In the genomic region with DNA sequence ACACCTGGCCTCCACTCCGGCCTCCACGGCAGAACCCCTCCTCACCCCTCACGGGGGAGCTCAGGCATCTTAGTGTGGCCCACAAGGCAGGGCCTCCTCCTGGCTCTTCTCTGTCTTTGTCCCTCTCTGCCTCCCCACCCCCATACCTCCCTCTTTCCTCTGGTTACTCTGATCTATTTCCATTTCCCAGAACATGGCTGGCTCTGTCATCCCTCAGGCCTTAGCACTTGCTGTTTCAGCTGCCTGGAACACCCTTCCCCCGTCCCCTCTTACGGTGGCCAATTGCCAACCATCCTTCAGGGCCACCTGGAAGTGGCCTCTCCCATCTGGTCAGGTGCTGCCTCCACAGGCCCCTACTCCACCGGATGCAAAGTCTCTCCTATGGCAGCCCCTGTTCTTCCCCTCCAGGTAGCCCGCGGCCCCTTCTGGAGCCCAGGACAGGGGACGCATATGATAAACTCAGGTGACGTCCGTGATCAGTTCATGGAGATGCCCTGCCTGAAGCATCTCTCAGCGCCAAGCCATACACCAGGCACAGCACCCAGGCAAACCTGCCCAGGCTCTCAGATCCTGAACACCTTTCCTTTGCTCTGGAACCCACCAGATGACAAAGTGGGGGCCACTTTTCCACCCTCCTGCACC, we compare ENCODE assay signal across 21 cellular contexts. TPM values are rescaled to one million over a fixed set of nuclear protein-coding genes. Genes with fewer than 3 reads are reported as not detected.
DNase-seq lines count a peak whose midpoint lies in the region; ATAC-seq, FAIRE-seq and TF ChIP-seq lines count a peak whose summit lies in the region.
"Had no signal": no experiment of that assay in that cellular context is flagged by ENCODE, and none has a peak within 500 bp of the region (broad histone marks: within the 10 kb centered on the region; RNA-seq: fewer than 3 reads in every experiment).

No MANE protein-coding gene starts in this region.

- intact Hi-C loops in Right ventricle myocardium superior (cut with DNase I) (no loop called here), heart right ventricle (cut with DNase I) (no loop called here), kidney (cut with DNase I) (no loop called here), spleen (cut with DNase I; ENCODE audit: low total_unique reads) (no loop called here)

- H3K36me3 ChIP-seq in heart right ventricle, result no peaks in the 10 kb centered on the region
- H3K36me3 ChIP-seq in kidney (ENCODE audit: control insufficient read depth in 1 of 2, insufficient read depth in 2 of 2, low read length in 2 of 2), result no peaks in the 10 kb centered on the region
- no peaks in the 10 kb centered on the region for H3K36me3 ChIP-seq in spleen

- FAIRE-seq in kidney (lab: Jason Lieb, UNC), result no peak
- FAIRE-seq: D721Med, H54 had no signal

- DNase-seq in Right ventricle myocardium superior (peak; percentile 8), heart right ventricle (no peak), NCI-H510A treated with DMSO at 0.1 percent for 48 hours (lab: John Stamatoyannopoulos, UW) (peak; percentile 52), kidney (peak; percentile 14), spleen (peak; percentile 43), NCI-H1436 (lab: John Stamatoyannopoulos, UW) (no peak), progenitor cell of endocrine pancreas (ENCODE audit: low spot score, unreplicated experiment) (no peak)
- DNase-seq: AML-193; CD4-positive, alpha-beta memory T cell; NCI-H1092; NCI-H1694 treated with DMSO at 0.1 percent for 48 hours; NCI-H2171 treated with DMSO at 0.1 percent for 48 hours; RPMI8226 had no signal

- ATAC-seq in Right ventricle myocardium superior (ENCODE audit: poor library complexity), result no peak
- ATAC-seq in heart right ventricle, result no peak
- no peak for ATAC-seq in GM19395 (IDR thresholded peaks at IDR 0.05; ENCODE audit: unreplicated experiment)

- no peak overlapping the region for H3K27ac Mint-ChIP-seq in progenitor cell of endocrine pancreas
- H3K27ac Mint-ChIP-seq: CD4-positive, alpha-beta memory T cell had no signal

- H3K4me1 ChIP-seq in heart right ventricle (peaks cover 0 to 9% (median 5%) of the 10 kb centered on the region in 9 donors), kidney (ENCODE audit: control insufficient read depth in 1 of 2, insufficient read depth in 1 of 2, low read depth in 1 of 2, low read length in 2 of 2) (no peaks in the 10 kb centered on the region), spleen (peaks cover 9 to 19% (median 15%) of the 10 kb centered on the region in 6 donors)

- no peaks in the 10 kb centered on the region for H3K36me3 Mint-ChIP-seq in progenitor cell of endocrine pancreas (ENCODE audit: insufficient read depth)
- H3K36me3 Mint-ChIP-seq: CD4-positive, alpha-beta memory T cell had no signal

- H3K27ac ChIP-seq in heart right ventricle (no peak overlapping the region), kidney (ENCODE audit: low read depth in 2 of 2, low read length in 2 of 2) (no peak overlapping the region), spleen (no peak overlapping the region)
- H3K27ac ChIP-seq: KMS-11, SK-N-MC had no signal

- no peak for TF ChIP-seq POLR2A in spleen (IDR thresholded peaks at IDR 0.05)

- H3K9me3 Mint-ChIP-seq in progenitor cell of endocrine pancreas (ENCODE audit: low read depth), result no peaks in the 10 kb centered on the region
- H3K9me3 Mint-ChIP-seq: CD4-positive, alpha-beta memory T cell had no signal

- H3K9me3 ChIP-seq in heart right ventricle, result no peaks in the 10 kb centered on the region
- H3K9me3 ChIP-seq in kidney (ENCODE audit: control insufficient read depth in 1 of 2, low read length in 2 of 2), result no peaks in the 10 kb centered on the region
- no peaks in the 10 kb centered on the region for H3K9me3 ChIP-seq in spleen

- H3K27me3 Mint-ChIP-seq in progenitor cell of endocrine pancreas, result peaks cover 52% of the 10 kb centered on the region

- H3K4me1 Mint-ChIP-seq in progenitor cell of endocrine pancreas (ENCODE audit: low read depth), result no peaks in the 10 kb centered on the region

- no peak overlapping the region for H3K4me3 ChIP-seq in heart right ventricle
- no peak overlapping the region for H3K4me3 ChIP-seq in kidney (ENCODE audit: low read length in 2 of 2)
- H3K4me3 ChIP-seq in spleen, result no peak overlapping the region
- H3K4me3 ChIP-seq: SK-N-MC had no signal

- H3K9ac ChIP-seq in kidney (ENCODE audit: low read length in 2 of 2), result no peak overlapping the region
- H3K9ac ChIP-seq: KMS-11 had no signal

- H3K4me3 Mint-ChIP-seq in progenitor cell of endocrine pancreas (ENCODE audit: low read depth), result no peak overlapping the region

- WGBS in heart right ventricle, 2 donors, result 91 to 96% methylated on average over 12 of the region's 12 CpGs
- 83 to 97% (median 91%) methylated on average over 12 of the region's 12 CpGs for WGBS in spleen, 5 donors

- no peak for TF ChIP-seq CTCF in heart right ventricle (IDR thresholded peaks at IDR 0.05)
- no peak for TF ChIP-seq CTCF in kidney (IDR thresholded peaks at IDR 0.05; ENCODE audit: borderline replicate concordance, extremely low read depth, insufficient read depth)
- no peak for TF ChIP-seq CTCF in spleen (IDR thresholded peaks at IDR 0.05 in 8 of 11, conservative IDR thresholded peaks at IDR 0.05 in 3 of 11)
- TF ChIP-seq CTCF in progenitor cell of endocrine pancreas (IDR thresholded peaks at IDR 0.05; ENCODE audit: unreplicated experiment), result no peak

- peaks cover 15 to 40% (median 31%) of the 10 kb centered on the region in 7 donors for H3K27me3 ChIP-seq in heart right ventricle
- peaks cover 0 to 60% (median 29%) of the 10 kb centered on the region in 7 donors for H3K27me3 ChIP-seq in spleen (replicated peaks in 1 of 7)

RNA-seq across cellular contexts. Expression of a gene that starts 3.6 kb away (rescaled TPM):
- total RNA-seq in Right ventricle myocardium superior (not detected), heart right ventricle (under 1 TPM in 3 of 10 donors, not detected in 7; 0.23 to 0.46 (median 0.31) TPM), kidney (6.7 TPM), spleen (10 to 100 TPM in 2 of 7 donors, under 1 TPM in 3, not detected in 2; 0.17 to 23.1 (median 0.34) TPM), progenitor cell of endocrine pancreas (2.0 and 2.9 TPM in 2 replicates)
- polyA plus RNA-seq in heart right ventricle (1 to 10 TPM in 1 of 2 donors, not detected in 1; 1.5 TPM), kidney (ENCODE audit: insufficient read depth, low read depth, low replicate concordance) (8.5 TPM), spleen (1 to 10 TPM in 1 of 3 donors, under 1 TPM in 2; 0.10 to 1.6 (median 0.30) TPM)
- total RNA-seq: CD4-positive, alpha-beta memory T cell; MCF 10A; OCI-LY7 had no signal
- polyA plus RNA-seq: CD4-positive, alpha-beta memory T cell had no signal

RNA-seq across cellular contexts. Expression of a gene that starts 28.9 kb away (rescaled TPM):
- 0.19 TPM for total RNA-seq in Right ventricle myocardium superior
- total RNA-seq in heart right ventricle, result under 1 TPM in 3 of 10 donors, not detected in 7; 0.12 to 0.35 (median 0.23) TPM
- polyA plus RNA-seq in heart right ventricle, result under 1 TPM in 1 of 2 donors, not detected in 1; 0.15 TPM
- not detected for total RNA-seq in kidney
- not detected for polyA plus RNA-seq in kidney (ENCODE audit: insufficient read depth, low read depth, low replicate concordance)
- under 1 TPM in 1 of 7 donors, not detected in 6; 0.13 TPM for total RNA-seq in spleen
- under 1 TPM in 1 of 3 donors, not detected in 2; 0.04 TPM for polyA plus RNA-seq in spleen
- not detected in 2 replicates for total RNA-seq in progenitor cell of endocrine pancreas
- total RNA-seq: CD4-positive, alpha-beta memory T cell; MCF 10A; NCI-H460; OCI-LY7 had no signal
- polyA plus RNA-seq: CD4-positive, alpha-beta memory T cell had no signal

RNA-seq across cellular contexts. Expression of a gene that starts 34.7 kb away (rescaled TPM):
- total RNA-seq in Right ventricle myocardium superior (not detected), heart right ventricle (under 1 TPM in 3 of 10 donors, not detected in 7; 0.12 to 0.57 (median 0.21) TPM), kidney (not detected), spleen (under 1 TPM in 1 of 7 donors, not detected in 6; 0.32 TPM), progenitor cell of endocrine pancreas (0.12 TPM in 1 of 2 replicates, not detected in the other)
- polyA plus RNA-seq in heart right ventricle (under 1 TPM in 1 of 2 donors, not detected in 1; 0.03 TPM), kidney (ENCODE audit: insufficient read depth, low read depth, low replicate concordance) (not detected), spleen (not detected)
- total RNA-seq: CD4-positive, alpha-beta memory T cell; MCF 10A; OCI-LY7 had no signal
- polyA plus RNA-seq: CD4-positive, alpha-beta memory T cell had no signal

RNA-seq across cellular contexts. Expression of a gene that starts 35.3 kb away (rescaled TPM):
- total RNA-seq in Right ventricle myocardium superior (not detected), heart right ventricle (not detected), kidney (0.09 TPM), spleen (not detected), progenitor cell of endocrine pancreas (not detected in 2 replicates)
- polyA plus RNA-seq in heart right ventricle (not detected), kidney (ENCODE audit: insufficient read depth, low read depth, low replicate concordance) (0.49 TPM), spleen (not detected)
- total RNA-seq: CD4-positive, alpha-beta memory T cell; MCF 10A; NCI-H460; OCI-LY7 had no signal
- polyA plus RNA-seq: CD4-positive, alpha-beta memory T cell had no signal

RNA-seq across cellular contexts. Expression of a gene that starts 48.2 kb away (rescaled TPM):
- total RNA-seq in Right ventricle myocardium superior (not detected), heart right ventricle (not detected), kidney (not detected), spleen (not detected), progenitor cell of endocrine pancreas (0.42 TPM in 1 of 2 replicates, not detected in the other)
- polyA plus RNA-seq in heart right ventricle (not detected), kidney (ENCODE audit: insufficient read depth, low read depth, low replicate concordance) (not detected), spleen (under 1 TPM in 1 of 3 donors, not detected in 2; 0.06 TPM)
- total RNA-seq: CD4-positive, alpha-beta memory T cell; MCF 10A; NCI-H460; OCI-LY7 had no signal
- polyA plus RNA-seq: CD4-positive, alpha-beta memory T cell had no signal

Comparison
In these comparisons a context has a peak if more than half of its experiments do, and no peak if none do; other contexts are left out.
1. DNase-seq: peak in Right ventricle myocardium superior (single experiment), NCI-H510A treated with DMSO at 0.1 percent for 48 hours (single experiment), kidney (single experiment) and spleen (single experiment); none in heart right ventricle (0 of 2), NCI-H1436 (single experiment) and progenitor cell of endocrine pancreas (single experiment).